Comparison of ENCODE assay signal across 18 cellular contexts in the genomic region with DNA sequence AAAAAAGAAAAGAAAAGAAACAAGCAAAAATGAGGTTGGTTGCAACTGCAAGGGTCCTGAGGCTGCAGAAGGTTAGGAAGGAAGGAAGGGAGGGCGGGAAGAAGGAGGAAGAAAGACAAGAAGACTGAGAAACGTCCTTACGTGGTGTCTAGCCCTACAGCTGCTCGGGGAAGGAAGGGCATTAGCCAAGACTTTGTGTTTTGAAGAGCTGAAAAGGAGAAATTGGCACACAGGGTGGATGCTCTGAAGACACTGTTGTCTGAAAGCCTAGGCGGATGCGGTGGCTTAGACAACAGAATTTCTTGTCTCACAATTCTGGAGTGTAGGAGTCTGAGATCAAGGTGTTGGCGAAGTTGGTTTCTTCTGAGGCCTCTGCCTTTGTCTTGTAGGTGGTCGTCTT.
"Had no signal": no experiment of that assay in that cellular context is flagged by ENCODE, and none has a peak within 500 bp of the region (broad histone marks: within the 10 kb centered on the region; RNA-seq: fewer than 3 reads in every experiment).

No MANE protein-coding gene starts in this region.

- H3K9me3 ChIP-seq: gastrocnemius medialis, left ventricle myocardium inferior, lower lobe of right lung, pancreas, tibial artery, upper lobe of left lung, uterus had no signal

- H3K27me3 ChIP-seq: gastrocnemius medialis, pancreas, tibial artery, upper lobe of left lung, uterus had no signal

- H3K27ac ChIP-seq: gastrocnemius medialis, left ventricle myocardium inferior, lower lobe of right lung, pancreas, tibial artery, upper lobe of left lung, uterus had no signal

- H3K4me3 ChIP-seq: gastrocnemius medialis, left ventricle myocardium inferior, lower lobe of right lung, pancreas, tibial artery, upper lobe of left lung, uterus had no signal

- DNase-seq: effector memory CD4-positive, alpha-beta T cell; gastrocnemius medialis; glutamatergic neuron; immature natural killer cell; left ventricle myocardium inferior; lower lobe of right lung; natural killer cell; nucleus accumbens; right cardiac atrium; small intestine; stimulated activated CD4-positive, alpha-beta T cell treated with anti-CD3 and anti-CD28 coated beads, Interleukin-12 subunit alpha, Interleukin-12 subunit beta, amount 100 ng/mL, for 4 hours; stimulated activated CD4-positive, alpha-beta T cell treated with anti-CD3 and anti-CD28 coated beads, Interleukin-2, amount 100 ng/mL, for 48 hours; tibial artery; upper lobe of left lung; uterus had no signal

- H3K4me1 ChIP-seq: left ventricle myocardium inferior, lower lobe of right lung, pancreas, tibial artery, upper lobe of left lung, uterus had no signal

- H3K36me3 ChIP-seq: gastrocnemius medialis, left ventricle myocardium inferior, lower lobe of right lung, pancreas, tibial artery, upper lobe of left lung, uterus had no signal

- ATAC-seq: esophagus mucosa; gastrocnemius medialis; lower lobe of right lung; natural killer cell; pancreas; right cardiac atrium; stimulated activated memory B cell treated with anti-CD40 and anti-IgM and Interleukin-4, amounts not matched to agents 10 μg/mL and 1 μg/mL and 100 μg/mL, for 72 hours had no signal
